In genomic region chr15:65171428-65171827, GRCh38 we compare ENCODE assay signal across 25 cellular contexts. TPM values are rescaled to one million over a fixed set of nuclear protein-coding genes. Genes with fewer than 3 reads are reported as not detected.
DNase-seq lines count a peak whose midpoint lies in the region; ATAC-seq, FAIRE-seq and TF ChIP-seq lines count a peak whose summit lies in the region.
"Had no signal": no experiment of that assay in that cellular context is flagged by ENCODE, and none has a peak within 500 bp of the region (broad histone marks: within the 10 kb centered on the region; RNA-seq: fewer than 3 reads in every experiment).

No MANE protein-coding gene starts in this region.

- CTCF ChIA-PET in A549 (lab: Yijun Ruan, JAX), result no interaction called here
- CTCF ChIA-PET in IMR-90 (lab: Yijun Ruan, JAX), result interaction anchor here (0.6 kb wide), 1 partner anchor 776 kb away, joined by 4 read pairs; no protein-coding TSS in a partner anchor
- CTCF ChIA-PET in CD4-positive, alpha-beta memory T cell (lab: Charles Lee; ENCODE audit: partially characterized antibody), result no interaction called here

- no peak overlapping the region for H2AK9ac ChIP-seq in IMR-90 (replicated peaks; ENCODE audit: low read depth, low read length, poor library complexity)

- H3K18ac ChIP-seq in IMR-90 (ENCODE audit: low read depth, low read length), result no peak overlapping the region

- H2BK5ac ChIP-seq in IMR-90 (ENCODE audit: low read depth, low read length, poor library complexity, severe bottlenecking), result no peak overlapping the region

- H3K14ac ChIP-seq in IMR-90 (replicated peaks; ENCODE audit: low read depth, low read length), result no peak overlapping the region

- H4K20me1 ChIP-seq in IMR-90 (ENCODE audit: insufficient read depth, low read length), result peaks cover 11% of the 10 kb centered on the region

- H3K27me3 ChIP-seq in IMR-90 (ENCODE audit: control insufficient read depth, insufficient read depth, low read length) (no peaks in the 10 kb centered on the region), right lobe of liver (no peaks in the 10 kb centered on the region)
- no peaks in the 10 kb centered on the region for H3K27me3 ChIP-seq in CD4-positive, alpha-beta memory T cell (ENCODE audit: insufficient read depth, low read length)

- no peaks in the 10 kb centered on the region for H3K9me3 Mint-ChIP-seq in CD4-positive, alpha-beta memory T cell

- H2BK15ac ChIP-seq in IMR-90 (ENCODE audit: low read depth, low read length), result no peak overlapping the region

- POLR2A ChIA-PET in A549 (lab: Yijun Ruan, JAX) (interaction anchor here (1.0 to 2.0 kb wide), 2 partner anchors 14 to 116 kb away, joined by 3 to 9 read pairs; partner anchors contain the start of genes CLPX and PARP16), IMR-90 (lab: Charles Lee; ENCODE audit: unreplicated experiment) (interaction anchor here (0.7 kb wide), 2 partner anchors 14 to 955 kb away, joined by 6 read pairs; no protein-coding TSS in a partner anchor)
- POLR2A ChIA-PET in CD4-positive, alpha-beta memory T cell (lab: Charles Lee; ENCODE audit: partially characterized antibody), result no interaction called here

- ATAC-seq in A549 (no peak), IMR-90 (ENCODE audit: low read depth) (no peak), right lobe of liver (peak; percentile 83 to 93 (median 84)), GM21825 (IDR thresholded peaks at IDR 0.05; ENCODE audit: unreplicated experiment) (no peak)
- ATAC-seq: HCT116 had no signal

- dilution Hi-C loops in IMR-90 (cut with HindIII; ENCODE audit: low sequenced_read_pairs, unreplicated experiment), result no loop called here

- no peak overlapping the region for H3K56ac ChIP-seq in IMR-90 (ENCODE audit: extremely low read depth, insufficient read depth, low read length)

- H4K91ac ChIP-seq in IMR-90 (ENCODE audit: insufficient read depth, low read depth, low read length), result no peak overlapping the region

- no peak overlapping the region for H4K8ac ChIP-seq in IMR-90 (ENCODE audit: low read depth in 2 of 2, low read length in 2 of 2)

- H3K23ac ChIP-seq in IMR-90 (ENCODE audit: low read depth, low read length), result no peak overlapping the region

- H2AK5ac ChIP-seq in IMR-90 (ENCODE audit: low read depth, low read length), result no peak overlapping the region

- H3K9ac ChIP-seq in IMR-90 (ENCODE audit: low read depth, low read length), result no peak overlapping the region

- H3K36me3 Mint-ChIP-seq in CD4-positive, alpha-beta memory T cell, result peaks cover 20 to 42% of the 10 kb centered on the region in 2 donors

- H3K4me1 ChIP-seq in A549 (peaks cover 41% of the 10 kb centered on the region), IMR-90 (ENCODE audit: control insufficient read depth, insufficient read depth, low read length) (no peaks in the 10 kb centered on the region), right lobe of liver (peaks cover 0 to 50% (median 15%) of the 10 kb centered on the region in 4 donors)
- no peaks in the 10 kb centered on the region for H3K4me1 ChIP-seq in CD4-positive, alpha-beta memory T cell (ENCODE audit: insufficient read depth, low read length)

- H3K9me3 ChIP-seq in A549, result no peaks in the 10 kb centered on the region
- H3K9me3 ChIP-seq in IMR-90 (ENCODE audit: control insufficient read depth, insufficient read depth, low read length), result no peaks in the 10 kb centered on the region
- no peaks in the 10 kb centered on the region for H3K9me3 ChIP-seq in right lobe of liver
- H3K9me3 ChIP-seq in CD4-positive, alpha-beta memory T cell (ENCODE audit: control insufficient read depth in 1 of 2, low read length in 2 of 2), result no peaks in the 10 kb centered on the region

- H3K27ac Mint-ChIP-seq in CD4-positive, alpha-beta memory T cell, result no peak overlapping the region
- H3K27ac Mint-ChIP-seq: B cell had no signal

- H3K4me1 Mint-ChIP-seq in CD4-positive, alpha-beta memory T cell, result peaks cover 6 to 12% (median 9%) of the 10 kb centered on the region in 4 donors

- H4K5ac ChIP-seq in IMR-90 (ENCODE audit: low read depth, low read length), result no peak overlapping the region

- H3K4me2 ChIP-seq in A549, result peak overlapping the region; percentile 39; the same call in 2 of the 3 replicates
- H3K4me2 ChIP-seq in IMR-90 (ENCODE audit: low read depth, low read length), result no peak overlapping the region

- no peak for TF ChIP-seq EP300 in A549 (IDR thresholded peaks at IDR 0.05)

- H2AFZ ChIP-seq in IMR-90 (replicated peaks; ENCODE audit: low read length, poor library complexity), result no peak overlapping the region

- DNase-seq in A549 (ENCODE audit: low read depth in 1 of 2, low spot score in 1 of 2) (peak in 1 of 2 experiments; percentile 39), IMR-90 (peak; percentile 14), epithelial cell of prostate (ENCODE audit: low read depth, low spot score) (no peak), right lobe of liver (no peak), lower leg skin (ENCODE audit: low spot score in 2 of 2) (no peak), GM13977 (ENCODE audit: low spot score) (no peak)
- no peak for DNase-seq in CD4-positive, alpha-beta memory T cell
- DNase-seq: COR-L47, Karpas-422, NCI-H1417 treated with DMSO at 0.1 percent for 48 hours, NCI-H187, NCI-H446, NCI-H526, Right ventricle myocardium superior had no signal

- FAIRE-seq in A549 (lab: Jason Lieb, UNC), result peak; percentile 13
- FAIRE-seq: A204.1, GM12891, H1, HTR-8/SVneo, RCC 7860 had no signal

- no peak overlapping the region for H3K4me3 Mint-ChIP-seq in CD4-positive, alpha-beta memory T cell
- H3K4me3 Mint-ChIP-seq: B cell had no signal

- peaks cover 26 to 45% of the 10 kb centered on the region in 2 experiments for H3K79me1 ChIP-seq in IMR-90 (ENCODE audit: low read depth in 1 of 2, low read length in 2 of 2)

- in situ Hi-C loops in IMR-90 (cut with MboI; ENCODE audit: low sequenced_read_pairs), result no loop called here
- in situ Hi-C loops in GM13977 (cut with MboI; ENCODE audit: low pct_unique_long_range_greater_than_20kb, low sequenced_read_pairs, unreplicated experiment), result no loop called here

- H3K27ac ChIP-seq in A549 (no peak overlapping the region), IMR-90 (ENCODE audit: insufficient read depth, low read length) (no peak overlapping the region), epithelial cell of prostate (peak overlapping the region; percentile 35), right lobe of liver (peak overlapping the region; percentile 69 to 91 (median 71))
- H3K27ac ChIP-seq in CD4-positive, alpha-beta memory T cell (ENCODE audit: low read depth, low read length), result no peak overlapping the region

- no peak overlapping the region for H3K4me3 ChIP-seq in A549
- no peak overlapping the region for H3K4me3 ChIP-seq in IMR-90 (ENCODE audit: insufficient read depth, low read depth, low read length)
- H3K4me3 ChIP-seq in right lobe of liver, result no peak overlapping the region
- H3K4me3 ChIP-seq in lower leg skin (ENCODE audit: low read depth, poor library complexity, severe bottlenecking), result no peak overlapping the region
- H3K4me3 ChIP-seq in CD4-positive, alpha-beta memory T cell (ENCODE audit: low read length in 2 of 2), result no peak overlapping the region

- TF ChIP-seq RAD21 in A549 (conservative IDR thresholded peaks at IDR 0.05 in 1 of 2, IDR thresholded peaks at IDR 0.05 in 1 of 2) (no peak), IMR-90 (IDR thresholded peaks at IDR 0.05; ENCODE audit: low read length) (no peak)

- no TSS peak for BruUV-seq in IMR-90 (replicated peaks; lab: Mats Ljungman, UMichigan)

- no peaks in the 10 kb centered on the region for H3K27me3 Mint-ChIP-seq in CD4-positive, alpha-beta memory T cell
- H3K27me3 Mint-ChIP-seq: B cell had no signal

- no peak overlapping the region for H2BK120ac ChIP-seq in IMR-90 (ENCODE audit: low read depth, low read length)

- H3K36me3 ChIP-seq in IMR-90 (ENCODE audit: control insufficient read depth, insufficient read depth, low read length) (peaks cover 33% of the 10 kb centered on the region), right lobe of liver (peaks cover 0 to 37% (median 12%) of the 10 kb centered on the region in 4 donors)
- H3K36me3 ChIP-seq in CD4-positive, alpha-beta memory T cell (ENCODE audit: insufficient read depth, low read length), result peaks cover 41% of the 10 kb centered on the region

- no peak overlapping the region for H3K4ac ChIP-seq in IMR-90 (ENCODE audit: low read depth, low read length)

- intact Hi-C loops in IMR-90 (cut with micrococcal nuclease) (no loop called here), right lobe of liver (cut with DNase I) (no loop called here), lower leg skin (cut with DNase I; ENCODE audit: low total_unique reads) (no loop called here)
- intact Hi-C loops in CD4-positive, alpha-beta memory T cell (cut with micrococcal nuclease), result no loop called here

- 65% methylated on average over 5 of the region's 5 CpGs for WGBS in A549 (ENCODE audit: missing lambda C conversion rate)
- WGBS in IMR-90 (ENCODE audit: extremely low coverage in 2 of 2, insufficient read length in 1 of 2), 2 experiments, result 100% methylated on average over 2 of the region's 5 CpGs; no CpG with 5 or more reads in 1 of the 2 experiments
- 40% methylated on average over 5 of the region's 5 CpGs for WGBS in right lobe of liver (ENCODE audit: insufficient coverage, low coverage, low lambda C conversion rate, missing lambda C conversion rate)
- WGBS in lower leg skin, 2 donors, result 86 to 89% methylated on average over 5 of the region's 5 CpGs

- TF ChIP-seq POLR2A in A549 (IDR thresholded peaks at IDR 0.05; ENCODE audit: low read length) (no peak), IMR-90 (IDR thresholded peaks at IDR 0.05; ENCODE audit: low read depth, low read length) (no peak), right lobe of liver (IDR thresholded peaks at IDR 0.05) (no peak), lower leg skin (IDR thresholded peaks at IDR 0.05) (no peak)

- TF ChIP-seq CTCF in A549 (IDR thresholded peaks at IDR 0.05) (no peak), IMR-90 (conservative IDR thresholded peaks at IDR 0.05; ENCODE audit: low read depth, low read length) (no peak), right lobe of liver (IDR thresholded peaks at IDR 0.05) (no peak), lower leg skin (IDR thresholded peaks at IDR 0.05) (no peak), GM13977 (IDR thresholded peaks at IDR 0.05; ENCODE audit: extremely low read depth, insufficient read depth, missing control alignments) (no peak)

- H3K9me1 ChIP-seq in IMR-90 (ENCODE audit: insufficient read depth, low read length), result peaks cover 6% of the 10 kb centered on the region

- no peak overlapping the region for H2BK20ac ChIP-seq in IMR-90 (ENCODE audit: low read depth, low read length)

RNA-seq across cellular contexts. Expression of gene CLPX, which starts 13.7 kb away (rescaled TPM):
- polyA plus RNA-seq in A549 (2011; rRNA removed) (65.1 and 113 TPM in 2 replicates), A549 (2017; fragmentation: RNase III; extraction: RNeasy Plus Mini Kit Qiagen cat#74134 plus additional on column Dnase treatment) (53.3 to 65.9 TPM (median 55.4 TPM) in 3 replicates), IMR-90 (2012; rRNA removed) (21.5 and 26.9 TPM in 2 replicates)
- polyA plus RNA-seq in A549 (2012; cell fraction: cytosol; rRNA removed), result 19.1 and 21.7 TPM in 2 replicates
- polyA plus RNA-seq in A549 (2012; cell fraction: nucleus; rRNA removed), result 14.3 and 15.2 TPM in 2 replicates
- 22.6 and 29.1 TPM in 2 replicates for polyA minus RNA-seq in A549 (2011; rRNA and poly(A)+ RNA removed)
- total RNA-seq in IMR-90 (2012; rRNA removed) (25.8 and 29.4 TPM in 2 replicates), right lobe of liver (10 to 100 TPM; 57.6 to 80.9 (median 72.8) TPM), lower leg skin (100 to 1,000 TPM in 2 of 4 donors, 10 to 100 TPM in 2; 74.5 to 110 (median 91.8) TPM)
- polyA plus RNA-seq in IMR-90 (2012; cell fraction: cytosol; rRNA removed), result 2.4 and 4.8 TPM in 2 replicates
- 5.0 and 16.3 TPM in 2 replicates for polyA plus RNA-seq in IMR-90 (2012; cell fraction: nucleus; rRNA removed; ENCODE audit: low replicate concordance)
- total RNA-seq in CD4-positive, alpha-beta memory T cell, result 10 to 100 TPM; 52.0 to 52.4 TPM
- polyA plus RNA-seq in CD4-positive, alpha-beta memory T cell, result 10 to 100 TPM; 28.1 to 29.2 TPM

RNA-seq across cellular contexts. Expression of gene PDCD7, which starts 37.8 kb away (rescaled TPM):
- polyA plus RNA-seq in A549 (2011; rRNA removed) (20.4 and 23.7 TPM in 2 replicates), A549 (2017; fragmentation: RNase III; extraction: RNeasy Plus Mini Kit Qiagen cat#74134 plus additional on column Dnase treatment) (16.8 to 19.0 TPM (median 17.5 TPM) in 3 replicates), IMR-90 (2012; rRNA removed) (8.1 and 12.3 TPM in 2 replicates)
- polyA plus RNA-seq in A549 (2012; cell fraction: cytosol; rRNA removed), result 11.9 and 13.6 TPM in 2 replicates
- polyA plus RNA-seq in A549 (2012; cell fraction: nucleus; rRNA removed), result 7.2 and 10.3 TPM in 2 replicates
- polyA minus RNA-seq in A549 (2011; rRNA and poly(A)+ RNA removed), result 13.8 and 25.7 TPM in 2 replicates
- total RNA-seq in IMR-90 (2012; rRNA removed) (4.7 and 8.1 TPM in 2 replicates), right lobe of liver (10 to 100 TPM in 3 of 6 experiments, 1 to 10 TPM in 3; 6.3 to 12.2 (median 9.1) TPM), lower leg skin (10 to 100 TPM; 21.0 to 33.5 (median 27.0) TPM)
- polyA plus RNA-seq in IMR-90 (2012; cell fraction: cytosol; rRNA removed), result 6.1 and 8.4 TPM in 2 replicates
- polyA plus RNA-seq in IMR-90 (2012; cell fraction: nucleus; rRNA removed; ENCODE audit: low replicate concordance), result 6.5 and 13.2 TPM in 2 replicates
- total RNA-seq in CD4-positive, alpha-beta memory T cell, result 10 to 100 TPM; 30.5 to 40.5 TPM
- 10 to 100 TPM in 1 of 2 donors, 1 to 10 TPM in 1; 8.8 to 15.1 TPM for polyA plus RNA-seq in CD4-positive, alpha-beta memory T cell

RNA-seq across cellular contexts. Expression of gene CILP, which starts 39.8 kb away (rescaled TPM):
- polyA plus RNA-seq in A549 (2011; rRNA removed), result 0.14 and 0.21 TPM in 2 replicates
- 0.08 and 0.10 TPM in 2 replicates for polyA plus RNA-seq in A549 (2012; cell fraction: cytosol; rRNA removed)
- 0.48 and 0.61 TPM in 2 replicates for polyA plus RNA-seq in A549 (2012; cell fraction: nucleus; rRNA removed)
- 0.07 to 0.09 TPM (median 0.09 TPM) in 3 replicates for polyA plus RNA-seq in A549 (2017; fragmentation: RNase III; extraction: RNeasy Plus Mini Kit Qiagen cat#74134 plus additional on column Dnase treatment)
- 0.15 and 0.25 TPM in 2 replicates for polyA minus RNA-seq in A549 (2011; rRNA and poly(A)+ RNA removed)
- under 0.01 TPM in 1 of 2 replicates, not detected in the other for total RNA-seq in IMR-90 (2012; rRNA removed)
- 0.01 and 0.02 TPM in 2 replicates for polyA plus RNA-seq in IMR-90 (2012; rRNA removed)
- polyA plus RNA-seq in IMR-90 (2012; cell fraction: cytosol; rRNA removed), result 0.04 TPM in 1 of 2 replicates, not detected in the other
- 0.11 and 0.14 TPM in 2 replicates for polyA plus RNA-seq in IMR-90 (2012; cell fraction: nucleus; rRNA removed; ENCODE audit: low replicate concordance)
- total RNA-seq in right lobe of liver, result 1 to 10 TPM in 3 of 6 experiments, under 1 TPM in 3; 0.46 to 2.5 (median 0.99) TPM
- total RNA-seq in lower leg skin, result 10 to 100 TPM in 2 of 4 donors, 1 to 10 TPM in 2; 3.9 to 66.8 (median 9.3) TPM
- under 1 TPM; 0.42 to 0.44 TPM for total RNA-seq in CD4-positive, alpha-beta memory T cell
- not detected for polyA plus RNA-seq in CD4-positive, alpha-beta memory T cell
- total RNA-seq: G401, H1, MCF 10A, SK-MEL-5 had no signal

RNA-seq across cellular contexts. Expression of gene UBAP1L, which starts 56.4 kb away (rescaled TPM):
- 0.84 and 1.3 TPM in 2 replicates for polyA plus RNA-seq in A549 (2011; rRNA removed)
- 0.88 and 0.91 TPM in 2 replicates for polyA plus RNA-seq in A549 (2012; cell fraction: cytosol; rRNA removed)
- 11.3 and 12.5 TPM in 2 replicates for polyA plus RNA-seq in A549 (2012; cell fraction: nucleus; rRNA removed)
- polyA plus RNA-seq in A549 (2017; fragmentation: RNase III; extraction: RNeasy Plus Mini Kit Qiagen cat#74134 plus additional on column Dnase treatment), result 0.87 to 0.96 TPM (median 0.96 TPM) in 3 replicates
- polyA minus RNA-seq in A549 (2011; rRNA and poly(A)+ RNA removed), result 2.1 TPM in 2 replicates
- total RNA-seq in IMR-90 (2012; rRNA removed), result 0.28 and 0.36 TPM in 2 replicates
- 1.1 TPM in 2 replicates for polyA plus RNA-seq in IMR-90 (2012; rRNA removed)
- polyA plus RNA-seq in IMR-90 (2012; cell fraction: cytosol; rRNA removed), result 0.19 and 0.24 TPM in 2 replicates
- 13.5 and 14.9 TPM in 2 replicates for polyA plus RNA-seq in IMR-90 (2012; cell fraction: nucleus; rRNA removed; ENCODE audit: low replicate concordance)
- total RNA-seq in right lobe of liver, result 1 to 10 TPM; 1.6 to 5.9 (median 3.0) TPM
- 1 to 10 TPM; 1.7 to 3.3 (median 3.0) TPM for total RNA-seq in lower leg skin
- 10 to 100 TPM; 15.2 to 16.6 TPM for total RNA-seq in CD4-positive, alpha-beta memory T cell
- polyA plus RNA-seq in CD4-positive, alpha-beta memory T cell, result under 1 TPM in 1 of 2 donors, not detected in 1; 0.86 TPM

Comparison
In these comparisons a context has a peak if more than half of its experiments do, and no peak if none do; other contexts are left out.
1. ATAC-seq: peak in right lobe of liver (4 of 4); none in A549 (0 of 2), IMR-90 (single experiment) and GM21825 (single experiment).
2. H3K27ac ChIP-seq: peak in epithelial cell of prostate (single experiment) and right lobe of liver (3 of 3); none in A549 (0 of 2), IMR-90 (single experiment) and CD4-positive, alpha-beta memory T cell (single experiment).